1 cellular context compared by ENCODE assay signal in the genomic region with DNA sequence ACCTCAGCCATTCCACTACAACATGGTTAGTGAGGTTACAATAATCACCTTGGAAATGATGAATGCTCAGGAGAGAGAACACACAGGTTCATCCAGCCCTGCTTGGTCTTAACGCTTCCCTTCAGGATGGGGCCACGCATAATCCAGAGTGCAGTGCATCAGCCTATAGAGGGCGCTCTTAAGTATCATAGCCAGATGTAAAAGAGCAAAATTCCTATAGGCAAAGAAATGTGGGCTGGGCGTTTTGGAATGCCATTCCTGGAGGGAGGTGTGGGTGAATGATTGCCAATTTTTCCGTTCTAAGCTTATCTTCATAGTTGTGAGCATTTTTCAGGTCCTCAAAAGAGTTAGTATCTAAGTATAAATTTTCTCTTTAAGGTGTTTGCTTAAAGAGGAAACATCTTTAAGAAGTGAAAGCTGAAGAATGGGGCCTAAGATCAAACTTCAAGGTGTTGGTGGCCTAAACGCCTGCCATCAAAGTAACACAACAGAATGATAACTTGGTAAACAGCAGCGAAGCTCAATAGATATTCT.
TF ChIP-seq lines count a peak whose summit lies in the region.

No MANE protein-coding gene starts in this region.

TF ChIP-seq in GM12878, 131 proteins besides CTCF, POLR2A, EP300 and RAD21 (continued from another document):
- TF ChIP-seq, protein P1, sequence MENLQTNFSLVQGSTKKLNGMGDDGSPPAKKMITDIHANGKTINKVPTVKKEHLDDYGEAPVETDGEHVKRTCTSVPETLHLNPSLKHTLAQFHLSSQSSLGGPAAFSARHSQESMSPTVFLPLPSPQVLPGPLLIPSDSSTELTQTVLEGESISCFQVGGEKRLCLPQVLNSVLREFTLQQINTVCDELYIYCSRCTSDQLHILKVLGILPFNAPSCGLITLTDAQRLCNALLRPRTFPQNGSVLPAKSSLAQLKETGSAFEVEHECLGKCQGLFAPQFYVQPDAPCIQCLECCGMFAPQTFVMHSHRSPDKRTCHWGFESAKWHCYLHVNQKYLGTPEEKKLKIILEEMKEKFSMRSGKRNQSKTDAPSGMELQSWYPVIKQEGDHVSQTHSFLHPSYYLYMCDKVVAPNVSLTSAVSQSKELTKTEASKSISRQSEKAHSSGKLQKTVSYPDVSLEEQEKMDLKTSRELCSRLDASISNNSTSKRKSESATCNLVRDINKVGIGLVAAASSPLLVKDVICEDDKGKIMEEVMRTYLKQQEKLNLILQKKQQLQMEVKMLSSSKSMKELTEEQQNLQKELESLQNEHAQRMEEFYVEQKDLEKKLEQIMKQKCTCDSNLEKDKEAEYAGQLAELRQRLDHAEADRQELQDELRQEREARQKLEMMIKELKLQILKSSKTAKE (IDR thresholded peaks at IDR 0.05; ENCODE audit: low read depth, poor library complexity, severe bottlenecking), result peak; percentile 55
- TF ChIP-seq SMC3 (IDR thresholded peaks at IDR 0.05; ENCODE audit: borderline replicate concordance, low read length), result peak; percentile 44; the same call in 1 of the 2 replicates
- TF ChIP-seq YY1 (IDR thresholded peaks at IDR 0.05; ENCODE audit: low read depth, low read length), result no peak
- no peak for TF ChIP-seq POLR2AphosphoS2 (IDR thresholded peaks at IDR 0.05; ENCODE audit: low read depth, low read length)
- no peak for TF ChIP-seq ATF7 (IDR thresholded peaks at IDR 0.05; ENCODE audit: low read depth)
- TF ChIP-seq RAD51 (IDR thresholded peaks at IDR 0.05), result no peak
- no peak for TF ChIP-seq WRNIP1 (IDR thresholded peaks at IDR 0.05; ENCODE audit: borderline replicate concordance, low read depth, low read length)
- no peak for TF ChIP-seq CHD1 (IDR thresholded peaks at IDR 0.05; ENCODE audit: low read depth, low read length)
- no peak for TF ChIP-seq RBBP5 (conservative IDR thresholded peaks at IDR 0.05)
- TF ChIP-seq, protein P2, sequence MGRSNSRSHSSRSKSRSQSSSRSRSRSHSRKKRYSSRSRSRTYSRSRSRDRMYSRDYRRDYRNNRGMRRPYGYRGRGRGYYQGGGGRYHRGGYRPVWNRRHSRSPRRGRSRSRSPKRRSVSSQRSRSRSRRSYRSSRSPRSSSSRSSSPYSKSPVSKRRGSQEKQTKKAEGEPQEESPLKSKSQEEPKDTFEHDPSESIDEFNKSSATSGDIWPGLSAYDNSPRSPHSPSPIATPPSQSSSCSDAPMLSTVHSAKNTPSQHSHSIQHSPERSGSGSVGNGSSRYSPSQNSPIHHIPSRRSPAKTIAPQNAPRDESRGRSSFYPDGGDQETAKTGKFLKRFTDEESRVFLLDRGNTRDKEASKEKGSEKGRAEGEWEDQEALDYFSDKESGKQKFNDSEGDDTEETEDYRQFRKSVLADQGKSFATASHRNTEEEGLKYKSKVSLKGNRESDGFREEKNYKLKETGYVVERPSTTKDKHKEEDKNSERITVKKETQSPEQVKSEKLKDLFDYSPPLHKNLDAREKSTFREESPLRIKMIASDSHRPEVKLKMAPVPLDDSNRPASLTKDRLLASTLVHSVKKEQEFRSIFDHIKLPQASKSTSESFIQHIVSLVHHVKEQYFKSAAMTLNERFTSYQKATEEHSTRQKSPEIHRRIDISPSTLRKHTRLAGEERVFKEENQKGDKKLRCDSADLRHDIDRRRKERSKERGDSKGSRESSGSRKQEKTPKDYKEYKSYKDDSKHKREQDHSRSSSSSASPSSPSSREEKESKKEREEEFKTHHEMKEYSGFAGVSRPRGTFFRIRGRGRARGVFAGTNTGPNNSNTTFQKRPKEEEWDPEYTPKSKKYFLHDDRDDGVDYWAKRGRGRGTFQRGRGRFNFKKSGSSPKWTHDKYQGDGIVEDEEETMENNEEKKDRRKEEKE (IDR thresholded peaks at IDR 0.05), result no peak
- TF ChIP-seq ZNF274 (IDR thresholded peaks at IDR 0.05; ENCODE audit: insufficient read depth, insufficient read length), result no peak
